Comparison of ENCODE assay signal across 8 cellular contexts in the genomic region with DNA sequence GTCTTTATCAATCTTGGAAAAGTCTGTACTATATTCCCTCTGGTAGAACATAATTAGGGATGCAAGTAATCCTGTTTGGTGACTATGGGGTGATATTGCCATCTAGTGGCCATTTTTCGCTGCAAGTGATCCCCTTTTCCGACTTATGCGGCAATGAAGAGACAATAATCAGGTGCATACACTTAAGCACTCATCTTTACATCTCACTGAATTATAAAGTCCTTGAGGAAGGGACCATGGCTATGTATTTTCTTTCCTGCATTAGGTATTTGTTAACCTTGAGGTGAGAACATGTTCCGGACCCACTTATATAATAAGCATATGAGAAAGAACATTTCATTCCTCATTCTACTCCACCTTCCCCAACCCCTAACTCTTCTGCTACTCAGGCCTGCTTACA. TPM values are rescaled to one million over a fixed set of nuclear protein-coding genes. Genes with fewer than 3 reads are reported as not detected.
DNase-seq lines count a peak whose midpoint lies in the region; ATAC-seq, FAIRE-seq and TF ChIP-seq lines count a peak whose summit lies in the region.

No MANE protein-coding gene starts in this region.

- no peak for TF ChIP-seq POLR2A in esophagus squamous epithelium (IDR thresholded peaks at IDR 0.05)

- no peak overlapping the region for H3K27ac Mint-ChIP-seq in activated CD4-positive, alpha-beta T cell treated with anti-CD3 and anti-CD28 coated beads, Interleukin-2, amount 10 ng/mL, durations not matched to agents 7 days and 5 days
- H3K27ac Mint-ChIP-seq in naive thymus-derived CD4-positive, alpha-beta T cell = no peak overlapping the region

- H3K36me3 ChIP-seq in esophagus squamous epithelium = peaks cover 0 to 79% (median 0%) of the 10 kb centered on the region in 3 donors
- peaks cover 0 to 35% (median 0%) of the 10 kb centered on the region in 3 experiments for H3K36me3 ChIP-seq in naive thymus-derived CD4-positive, alpha-beta T cell (ENCODE audit: control insufficient read depth in 2 of 3, insufficient read depth in 3 of 3, low read length in 3 of 3)

- intact Hi-C loops in esophagus squamous epithelium (cut with DNase I) = loop anchor here (5.0 to 10.0 kb wide), 2 partner anchors 290 to 407 kb away; no protein-coding TSS in a partner anchor
- intact Hi-C loops in naive thymus-derived CD4-positive, alpha-beta T cell (cut with micrococcal nuclease) = loop anchor here (1.0 to 5.0 kb wide), 12 partner anchors 20 to 820 kb away; partner anchors contain the start of genes CAST (in 1 of the 2), ERAP1 (in 1 of the 2), LIX1 (in 1 of the 2) and LNPEP (in 1 of the 2)

- POLR2A ChIA-PET in activated CD4-positive, alpha-beta T cell treated with anti-CD3 and anti-CD28 coated beads, Interleukin-2, amount 10 ng/mL, durations not matched to agents 7 days and 5 days (lab: Charles Lee) = no interaction called here
- POLR2A ChIA-PET in naive thymus-derived CD4-positive, alpha-beta T cell (lab: Charles Lee) = interaction anchor here (1.3 kb wide), 1 partner anchor 409 kb away, joined by 5 read pairs; no protein-coding TSS in a partner anchor

- peaks cover 43% of the 10 kb centered on the region for H3K36me3 Mint-ChIP-seq in activated CD4-positive, alpha-beta T cell treated with anti-CD3 and anti-CD28 coated beads, Interleukin-2, amount 10 ng/mL, durations not matched to agents 7 days and 5 days (ENCODE audit: low read depth)
- H3K36me3 Mint-ChIP-seq in naive thymus-derived CD4-positive, alpha-beta T cell = peaks cover 15 to 49% (median 33%) of the 10 kb centered on the region in 5 donors

- peaks cover under 1% of the 10 kb centered on the region for H3K27me3 Mint-ChIP-seq in activated CD4-positive, alpha-beta T cell treated with anti-CD3 and anti-CD28 coated beads, Interleukin-2, amount 10 ng/mL, durations not matched to agents 7 days and 5 days
- peaks cover 0 to 4% (median 0%) of the 10 kb centered on the region in 5 donors for H3K27me3 Mint-ChIP-seq in naive thymus-derived CD4-positive, alpha-beta T cell

- H3K9me3 ChIP-seq in esophagus squamous epithelium = peaks cover 0 to 14% (median 13%) of the 10 kb centered on the region in 3 donors
- H3K9me3 ChIP-seq in naive thymus-derived CD4-positive, alpha-beta T cell (ENCODE audit: control insufficient read depth in 2 of 3, low read length in 3 of 3) = peaks cover 0 to 8% (median 7%) of the 10 kb centered on the region in 3 experiments

- FAIRE-seq in urothelium cell line (lab: Jason Lieb, UNC) = peak; percentile 27

- no peak overlapping the region for H3K4me3 Mint-ChIP-seq in activated CD4-positive, alpha-beta T cell treated with anti-CD3 and anti-CD28 coated beads, Interleukin-2, amount 10 ng/mL, durations not matched to agents 7 days and 5 days
- no peak overlapping the region for H3K4me3 Mint-ChIP-seq in naive thymus-derived CD4-positive, alpha-beta T cell

- no peak overlapping the region for H3K4me3 ChIP-seq in esophagus squamous epithelium
- no peak overlapping the region for H3K4me3 ChIP-seq in naive thymus-derived CD4-positive, alpha-beta T cell (ENCODE audit: low read length)

- CTCF ChIA-PET in activated CD4-positive, alpha-beta T cell treated with anti-CD3 and anti-CD28 coated beads, Interleukin-2, amount 10 ng/mL, durations not matched to agents 7 days and 5 days (lab: Charles Lee) = interaction anchor here (0.6 to 3.4 kb wide), 10 partner anchors 14 to 817 kb away, joined by 3 to 15 read pairs (median 5); partner anchors contain the start of genes ERAP1 and LIX1
- CTCF ChIA-PET in naive thymus-derived CD4-positive, alpha-beta T cell (lab: Charles Lee) = interaction anchor here (0.7 to 4.7 kb wide), 22 partner anchors 8 to 548 kb away, joined by 3 to 109 read pairs (median 6); partner anchors contain the start of gene LIX1

- WGBS in esophagus squamous epithelium, 2 donors = 23% methylated on average over 4 of the region's 4 CpGs

- H3K27me3 ChIP-seq in esophagus squamous epithelium = no peaks in the 10 kb centered on the region
- H3K27me3 ChIP-seq in naive thymus-derived CD4-positive, alpha-beta T cell (ENCODE audit: control insufficient read depth in 2 of 2, insufficient read depth in 2 of 2, low read length in 2 of 2) = no peaks in the 10 kb centered on the region

- peaks cover 15% of the 10 kb centered on the region for H3K4me1 Mint-ChIP-seq in activated CD4-positive, alpha-beta T cell treated with anti-CD3 and anti-CD28 coated beads, Interleukin-2, amount 10 ng/mL, durations not matched to agents 7 days and 5 days
- H3K4me1 Mint-ChIP-seq in naive thymus-derived CD4-positive, alpha-beta T cell = peaks cover 0 to 17% (median 11%) of the 10 kb centered on the region in 7 donors

- DNase-seq in EL (peak; percentile 75), NCI-H345 treated with DMSO at 0.1 percent for 48 hours (lab: John Stamatoyannopoulos, UW; ENCODE audit: unreplicated experiment) (peak; percentile 35), esophagus squamous epithelium (lab: John Stamatoyannopoulos, UW) (no peak), urothelium cell line (ENCODE audit: low spot score) (peak; percentile 42)
- DNase-seq in activated CD4-positive, alpha-beta T cell treated with anti-CD3 and anti-CD28 coated beads, Interleukin-2, amount 10 ng/mL, durations not matched to agents 7 days and 5 days = peak; percentile 71
- DNase-seq in naive thymus-derived CD4-positive, alpha-beta T cell = peak in 7 of 9 donors; percentile 23 to 64 (median 45)

- no peaks in the 10 kb centered on the region for H3K4me1 ChIP-seq in esophagus squamous epithelium
- no peaks in the 10 kb centered on the region for H3K4me1 ChIP-seq in naive thymus-derived CD4-positive, alpha-beta T cell (ENCODE audit: control insufficient read depth in 2 of 2, insufficient read depth in 2 of 2, low read length in 2 of 2)

- peak; percentile 55 for ATAC-seq in HG02678 (IDR thresholded peaks at IDR 0.05; ENCODE audit: unreplicated experiment)
- peak; percentile 62 for ATAC-seq in naive thymus-derived CD4-positive, alpha-beta T cell
- ATAC-seq in GM21737 (IDR thresholded peaks at IDR 0.05; ENCODE audit: unreplicated experiment) = no peak

- peak; percentile 84 to 91 (median 85) for TF ChIP-seq CTCF in esophagus squamous epithelium (IDR thresholded peaks at IDR 0.05)

- no peak overlapping the region for H3K27ac ChIP-seq in esophagus squamous epithelium
- no peak overlapping the region for H3K27ac ChIP-seq in naive thymus-derived CD4-positive, alpha-beta T cell (ENCODE audit: low read depth, low read length)

- peaks cover 17% of the 10 kb centered on the region for H3K9me3 Mint-ChIP-seq in activated CD4-positive, alpha-beta T cell treated with anti-CD3 and anti-CD28 coated beads, Interleukin-2, amount 10 ng/mL, durations not matched to agents 7 days and 5 days
- peaks cover 5 to 22% (median 16%) of the 10 kb centered on the region in 11 donors for H3K9me3 Mint-ChIP-seq in naive thymus-derived CD4-positive, alpha-beta T cell

RNA-seq across cellular contexts. Expression of gene LIX1, which starts 19.6 kb away (rescaled TPM):
- total RNA-seq in activated CD4-positive, alpha-beta T cell treated with anti-CD3 and anti-CD28 coated beads, Interleukin-2, amount 10 ng/mL, durations not matched to agents 7 days and 5 days = not detected
- not detected for total RNA-seq in esophagus squamous epithelium
- total RNA-seq in naive thymus-derived CD4-positive, alpha-beta T cell = not detected
- polyA plus RNA-seq in naive thymus-derived CD4-positive, alpha-beta T cell = not detected

RNA-seq across cellular contexts. Expression of gene RIOK2, which starts 21.0 kb away (rescaled TPM):
- total RNA-seq in activated CD4-positive, alpha-beta T cell treated with anti-CD3 and anti-CD28 coated beads, Interleukin-2, amount 10 ng/mL, durations not matched to agents 7 days and 5 days = 10 to 100 TPM; 22.7 to 25.2 TPM
- 10 to 100 TPM in 3 of 4 donors, 1 to 10 TPM in 1; 7.4 to 19.5 (median 15.3) TPM for total RNA-seq in esophagus squamous epithelium
- 10 to 100 TPM; 18.8 to 36.0 (median 28.5) TPM for total RNA-seq in naive thymus-derived CD4-positive, alpha-beta T cell
- 10 to 100 TPM; 23.3 to 28.2 TPM for polyA plus RNA-seq in naive thymus-derived CD4-positive, alpha-beta T cell
